Comparison of ENCODE assay signal across 8 cellular contexts in the genomic region with DNA sequence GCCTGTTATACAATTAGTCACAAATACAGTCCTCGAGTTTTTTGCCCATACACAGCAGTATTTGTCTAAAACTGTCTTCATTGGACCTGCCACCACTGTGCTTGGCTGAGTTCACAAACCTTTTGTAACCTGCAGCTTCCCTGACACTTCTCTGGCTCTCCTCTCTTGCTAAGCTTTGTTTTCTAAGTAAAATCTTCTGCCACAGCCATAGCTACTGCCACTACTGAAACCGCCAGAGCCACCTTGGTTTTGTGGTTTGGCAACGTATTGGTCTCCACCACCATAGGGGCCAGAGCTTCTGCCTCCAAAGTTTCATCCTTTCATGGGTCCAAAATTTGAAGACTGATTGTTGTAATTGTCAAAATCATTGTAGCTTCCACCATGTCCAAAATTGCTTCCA.
"Had no signal": no experiment of that assay in that cellular context is flagged by ENCODE, and none has a peak within 500 bp of the region (broad histone marks: within the 10 kb centered on the region; RNA-seq: fewer than 3 reads in every experiment).

No MANE protein-coding gene starts in this region.

- ATAC-seq: HCT116 had no signal

- H3K9ac ChIP-seq: GM23248 had no signal

- H3K4me3 ChIP-seq: GM23248, HAP-1 had no signal

- H2AFZ ChIP-seq: GM23248 had no signal

- H3K36me3 ChIP-seq: HAP-1 had no signal

- H3K4me1 ChIP-seq: HAP-1 had no signal

- DNase-seq: GM23248, GOT3, H7, HFFc6, KBM-7 had no signal

- H3K27ac ChIP-seq: GM23248 had no signal

- FAIRE-seq: HTR-8/SVneo had no signal
